In genomic region chr15:31511707-31512310, GRCh38 we compare ENCODE assay signal across 12 cellular contexts.
DNase-seq lines count a peak whose midpoint lies in the region; TF ChIP-seq lines count a peak whose summit lies in the region.
"Had no signal": no experiment of that assay in that cellular context is flagged by ENCODE, and none has a peak within 500 bp of the region (broad histone marks: within the 10 kb centered on the region; RNA-seq: fewer than 3 reads in every experiment).

No MANE protein-coding gene starts in this region.

- H4K20me1 ChIP-seq in mammary epithelial cell (ENCODE audit: insufficient read depth, low read length), result no peaks in the 10 kb centered on the region

- CTCF ChIA-PET in mammary epithelial cell (lab: Charles Lee; ENCODE audit: low non-redundant PET), result no interaction called here

- no peak overlapping the region for H3K4me3 ChIP-seq in effector memory CD4-positive, alpha-beta T cell (ENCODE audit: insufficient read depth, low read depth, low read length, poor library complexity, severe bottlenecking)
- H3K4me3 ChIP-seq in mammary epithelial cell (replicated peaks in 1 of 3; ENCODE audit: insufficient read depth in 1 of 3, low read depth in 2 of 3, low read length in 3 of 3), result no peak overlapping the region
- H3K4me3 ChIP-seq: ovary had no signal

- 29% methylated on average over 7 of the region's 7 CpGs for WGBS in mammary epithelial cell (ENCODE audit: low coverage, missing lambda C conversion rate)

- no peak overlapping the region for H3K9ac ChIP-seq in mammary epithelial cell (ENCODE audit: insufficient read depth, low read length)

- H2AFZ ChIP-seq in mammary epithelial cell (ENCODE audit: low read depth, low read length), result no peak overlapping the region

- no peak overlapping the region for H3K27ac ChIP-seq in effector memory CD4-positive, alpha-beta T cell (ENCODE audit: insufficient read depth, low read length, poor library complexity, severe bottlenecking)
- H3K27ac ChIP-seq in mammary epithelial cell (ENCODE audit: insufficient read depth, low read depth, low read length), result no peak overlapping the region
- H3K27ac ChIP-seq: ovary had no signal

- H3K27me3 ChIP-seq in effector memory CD4-positive, alpha-beta T cell (replicated peaks; ENCODE audit: control insufficient read depth, insufficient read depth, low read length, poor library complexity, severe bottlenecking), result no peaks in the 10 kb centered on the region
- H3K27me3 ChIP-seq in mammary epithelial cell (ENCODE audit: insufficient read depth, low read length), result peaks cover 1% of the 10 kb centered on the region
- H3K27me3 ChIP-seq: ovary had no signal

- no peaks in the 10 kb centered on the region for H3K79me2 ChIP-seq in mammary epithelial cell (ENCODE audit: insufficient read depth, low read length)

- no peak for TF ChIP-seq CTCF in GM13977 (IDR thresholded peaks at IDR 0.05; ENCODE audit: extremely low read depth, insufficient read depth, missing control alignments)
- no peak for TF ChIP-seq CTCF in mammary epithelial cell (conservative IDR thresholded peaks at IDR 0.05 in 1 of 2, IDR thresholded peaks at IDR 0.05 in 1 of 2; ENCODE audit: extremely low read depth in 1 of 2, insufficient read depth in 1 of 2, low read depth in 1 of 2, low read length in 2 of 2)

- H3K36me3 ChIP-seq in effector memory CD4-positive, alpha-beta T cell (ENCODE audit: control insufficient read depth, insufficient read depth, low read length), result no peaks in the 10 kb centered on the region
- no peaks in the 10 kb centered on the region for H3K36me3 ChIP-seq in mammary epithelial cell (ENCODE audit: insufficient read depth, low read length)
- H3K36me3 ChIP-seq: ovary had no signal

- no peak overlapping the region for H3K4me2 ChIP-seq in mammary epithelial cell (ENCODE audit: insufficient read depth, low read depth, low read length)

- DNase-seq in GM13977 (ENCODE audit: low spot score) (peak; percentile 43), mammary epithelial cell (no peak), posterior vena cava (ENCODE audit: low spot score) (no peak), NCI-H146 (lab: John Stamatoyannopoulos, UW) (no peak), OCI-M2 (lab: John Stamatoyannopoulos, UW; ENCODE audit: unreplicated experiment) (no peak)
- DNase-seq in activated CD8-positive, alpha-beta memory T cell treated with anti-CD3 and anti-CD28 coated beads for 24 hours, result peak; percentile 68
- peak; percentile 37 to 46 (median 46) for DNase-seq in effector memory CD4-positive, alpha-beta T cell
- peak; percentile 14 to 40 (median 37) for DNase-seq in stimulated activated CD4-positive, alpha-beta T cell treated with anti-CD3 and anti-CD28 coated beads, TNF-alpha, amount 100 ng/mL, for 24 hours (ENCODE audit: low read depth in 3 of 3)
- DNase-seq: caudate nucleus, kidney glomerular epithelial cell, NCI-H2029, ovary had no signal

- in situ Hi-C loops in GM13977 (cut with MboI; ENCODE audit: low pct_unique_long_range_greater_than_20kb, low sequenced_read_pairs, unreplicated experiment), result no loop called here
- in situ Hi-C loops in mammary epithelial cell (cut with MboI; ENCODE audit: low sequenced_read_pairs in 2 of 2), result no loop called here

- H3K9me3 ChIP-seq in effector memory CD4-positive, alpha-beta T cell (ENCODE audit: control insufficient read depth, low read length), result no peaks in the 10 kb centered on the region
- no peaks in the 10 kb centered on the region for H3K9me3 ChIP-seq in mammary epithelial cell (replicated peaks; ENCODE audit: insufficient read depth, low read length)
- H3K9me3 ChIP-seq: ovary had no signal

- no TSS peak for BruUV-seq in mammary epithelial cell (replicated peaks; lab: Mats Ljungman, UMichigan)

- intact Hi-C loops in mammary epithelial cell (cut with micrococcal nuclease), result no loop called here
- intact Hi-C loops in posterior vena cava (cut with DNase I), result no loop called here

- peaks cover 10% of the 10 kb centered on the region for H3K4me1 ChIP-seq in effector memory CD4-positive, alpha-beta T cell (ENCODE audit: control insufficient read depth, insufficient read depth, low read length, poor library complexity, severe bottlenecking)
- H3K4me1 ChIP-seq in mammary epithelial cell (ENCODE audit: insufficient read depth, low read length), result no peaks in the 10 kb centered on the region

- dilution Hi-C loops in mammary epithelial cell (cut with HindIII; ENCODE audit: low sequenced_read_pairs), result no loop called here

Comparison
In these comparisons a context has a peak if more than half of its experiments do, and no peak if none do; other contexts are left out.
1. DNase-seq: peak in GM13977 (single experiment), activated CD8-positive, alpha-beta memory T cell treated with anti-CD3 and anti-CD28 coated beads for 24 hours (single experiment), effector memory CD4-positive, alpha-beta T cell (3 of 3) and stimulated activated CD4-positive, alpha-beta T cell treated with anti-CD3 and anti-CD28 coated beads, TNF-alpha, amount 100 ng/mL, for 24 hours (3 of 3); none in mammary epithelial cell (single experiment), posterior vena cava (single experiment), NCI-H146 (single experiment) and OCI-M2 (single experiment).